Comparison of ENCODE assay signal across 29 cellular contexts in genomic region chr4:151703401-151703800, GRCh38.
"Had no signal": no experiment of that assay in that cellular context is flagged by ENCODE, and none has a peak within 500 bp of the region (broad histone marks: within the 10 kb centered on the region; RNA-seq: fewer than 3 reads in every experiment).

No MANE protein-coding gene starts in this region.

- H3K27ac Mint-ChIP-seq: activated B cell treated with CpG ODN at 0.5 μM for 24 hours; activated CD4-positive, alpha-beta memory T cell treated with anti-CD3 and anti-CD28 coated beads for 36 hours; activated CD4-positive, alpha-beta T cell treated with anti-CD3 and anti-CD28 coated beads, Interleukin-2, amount 10 ng/mL, durations not matched to agents 7 days and 5 days; activated CD8-positive, alpha-beta T cell treated with anti-CD3 and anti-CD28 coated beads for 36 hours; activated naive CD4-positive, alpha-beta T cell treated with anti-CD3 and anti-CD28 coated beads, Interleukin-2, amount 10 ng/mL, durations not matched to agents 7 days and 5 days; activated naive CD4-positive, alpha-beta T cell treated with anti-CD3 and anti-CD28 coated beads, Interleukin-2, amount 50 U/mL, for 24 hours; activated naive CD8-positive, alpha-beta T cell; activated naive CD8-positive, alpha-beta T cell treated with anti-CD3 and anti-CD28 coated beads, Interleukin-2, amount 10 ng/mL, durations not matched to agents 7 days and 5 days; activated naive CD8-positive, alpha-beta T cell treated with anti-CD3 and anti-CD28 coated beads, Interleukin-2, amount 50 U/mL, for 24 hours; activated T-helper 1 cell treated with anti-CD3 and anti-CD28 coated beads, Interleukin-12 subunit alpha, Interleukin-12 subunit beta, Interleukin-2, Interleukin-4 antibody, amounts not matched to agents 30 ng/mL and 10 ng/mL and 1 ng/mL, durations not matched to agents 14 hours and 24 hours and 36 hours; activated T-helper 2 cell treated with anti-CD3 and anti-CD28 coated beads, Interferon-gamma antibody, Interleukin-2, Interleukin-4, amounts not matched to agents 10 μg/mL and 5 μg/mL and 100 μg/mL, durations not matched to agents 14 hours and 24 hours and 36 hours; brain; T-helper 1 cell treated with Interleukin-12 subunit alpha and Interleukin-12 subunit beta and Interleukin-4 antibody, amounts not matched to agents 30 μg/mL and 1 μg/mL, for 36 hours; T-helper 2 cell treated with Interferon-gamma antibody and Interleukin-4, amounts not matched to agents 5 μg/mL and 100 μg/mL, for 36 hours had no signal

- H3K4me1 Mint-ChIP-seq: activated B cell treated with CpG ODN at 0.5 μM for 24 hours; activated naive CD4-positive, alpha-beta T cell treated with anti-CD3 and anti-CD28 coated beads, Interleukin-2, amount 10 ng/mL, durations not matched to agents 7 days and 5 days; activated naive CD4-positive, alpha-beta T cell treated with anti-CD3 and anti-CD28 coated beads, Interleukin-2, amount 50 U/mL, for 24 hours; activated naive CD8-positive, alpha-beta T cell treated with anti-CD3 and anti-CD28 coated beads, Interleukin-2, amount 10 ng/mL, durations not matched to agents 7 days and 5 days; activated naive CD8-positive, alpha-beta T cell treated with anti-CD3 and anti-CD28 coated beads, Interleukin-2, amount 50 U/mL, for 24 hours had no signal

- ATAC-seq: activated CD8-positive, alpha-beta T cell treated with anti-CD3 and anti-CD28 coated beads for 36 hours; activated naive CD8-positive, alpha-beta T cell treated with anti-CD3 and anti-CD28 coated beads, Interleukin-2, amount 50 U/mL, for 24 hours had no signal

- H3K27me3 Mint-ChIP-seq: activated B cell treated with CpG ODN at 0.5 μM for 24 hours; activated CD4-positive, alpha-beta memory T cell treated with anti-CD3 and anti-CD28 coated beads for 36 hours; activated CD4-positive, alpha-beta T cell treated with anti-CD3 and anti-CD28 coated beads, Interleukin-2, amount 10 ng/mL, durations not matched to agents 7 days and 5 days; activated CD8-positive, alpha-beta T cell treated with anti-CD3 and anti-CD28 coated beads for 36 hours; activated naive CD4-positive, alpha-beta T cell treated with anti-CD3 and anti-CD28 coated beads, Interleukin-2, amount 10 ng/mL, durations not matched to agents 7 days and 5 days; activated naive CD4-positive, alpha-beta T cell treated with anti-CD3 and anti-CD28 coated beads, Interleukin-2, amount 50 U/mL, for 24 hours; activated naive CD8-positive, alpha-beta T cell; activated naive CD8-positive, alpha-beta T cell treated with anti-CD3 and anti-CD28 coated beads, Interleukin-2, amount 10 ng/mL, durations not matched to agents 7 days and 5 days; activated naive CD8-positive, alpha-beta T cell treated with anti-CD3 and anti-CD28 coated beads, Interleukin-2, amount 50 U/mL, for 24 hours; brain had no signal

- H3K9me3 Mint-ChIP-seq: activated B cell treated with CpG ODN at 0.5 μM for 24 hours; activated CD4-positive, alpha-beta memory T cell treated with anti-CD3 and anti-CD28 coated beads for 36 hours; activated CD8-positive, alpha-beta T cell treated with anti-CD3 and anti-CD28 coated beads for 36 hours; activated naive CD4-positive, alpha-beta T cell treated with anti-CD3 and anti-CD28 coated beads, Interleukin-2, amount 10 ng/mL, durations not matched to agents 7 days and 5 days; activated naive CD4-positive, alpha-beta T cell treated with anti-CD3 and anti-CD28 coated beads, Interleukin-2, amount 50 U/mL, for 24 hours; activated naive CD8-positive, alpha-beta T cell treated with anti-CD3 and anti-CD28 coated beads, Interleukin-2, amount 10 ng/mL, durations not matched to agents 7 days and 5 days; activated naive CD8-positive, alpha-beta T cell treated with anti-CD3 and anti-CD28 coated beads, Interleukin-2, amount 50 U/mL, for 24 hours; activated T-helper 1 cell treated with anti-CD3 and anti-CD28 coated beads, Interleukin-12 subunit alpha, Interleukin-12 subunit beta, Interleukin-2, Interleukin-4 antibody, amounts not matched to agents 30 ng/mL and 10 ng/mL and 1 ng/mL, durations not matched to agents 14 hours and 24 hours and 36 hours; activated T-helper 2 cell treated with anti-CD3 and anti-CD28 coated beads, Interferon-gamma antibody, Interleukin-2, Interleukin-4, amounts not matched to agents 10 μg/mL and 5 μg/mL and 100 μg/mL, durations not matched to agents 14 hours and 24 hours and 36 hours; brain; T-helper 1 cell treated with Interleukin-12 subunit alpha and Interleukin-12 subunit beta and Interleukin-4 antibody, amounts not matched to agents 30 μg/mL and 1 μg/mL, for 36 hours; T-helper 2 cell treated with Interferon-gamma antibody and Interleukin-4, amounts not matched to agents 5 μg/mL and 100 μg/mL, for 36 hours had no signal

- DNase-seq: activated B cell treated with CpG ODN at 0.5 μM for 24 hours; activated CD4-positive, alpha-beta memory T cell treated with anti-CD3 and anti-CD28 coated beads for 36 hours; activated CD4-positive, alpha-beta T cell treated with anti-CD3 and anti-CD28 coated beads for 48 hours; activated CD4-positive, alpha-beta T cell treated with anti-CD3 and anti-CD28 coated beads, Interleukin-2, amount 10 ng/mL, durations not matched to agents 7 days and 5 days; activated CD4-positive, CD25-positive, alpha-beta regulatory T cell treated with anti-CD3 and anti-CD28 coated beads, Interleukin-2, amount 50 U/mL, for 72 hours; activated CD8-positive, alpha-beta memory T cell treated with anti-CD3 and anti-CD28 coated beads, Interleukin-2, amount 50 U/mL, for 4 hours; activated CD8-positive, alpha-beta T cell treated with anti-CD3 and anti-CD28 coated beads for 36 hours; activated effector memory CD4-positive, alpha-beta T cell treated with Interleukin-2 at 50 U/mL for 16 hours; activated gamma-delta T cell; activated naive CD4-positive, alpha-beta T cell treated with anti-CD3 and anti-CD28 coated beads, Interleukin-2, amount 10 ng/mL, durations not matched to agents 7 days and 5 days; activated naive CD4-positive, alpha-beta T cell treated with Interleukin-2 at 50 U/mL for 16 hours; activated naive CD8-positive, alpha-beta T cell treated with anti-CD3 and anti-CD28 coated beads, Interleukin-2, amount 10 ng/mL, durations not matched to agents 7 days and 5 days; activated naive CD8-positive, alpha-beta T cell treated with anti-CD3 and anti-CD28 coated beads, Interleukin-2, amount 50 U/mL, for 24 hours; activated T-cell treated with anti-CD3 and anti-CD28 coated beads for 4 hours; activated T-cell treated with anti-CD3 and anti-CD28 coated beads, Interleukin-2, amount 50 U/mL, for 1 hour; activated T-cell treated with anti-CD3 and anti-CD28 coated beads, Interleukin-2, amount 50 U/mL, for 48 hours; amygdala; anterior cingulate cortex; caudate nucleus; T-helper 1 cell; T-helper 2 cell; T-helper 9 cell had no signal

- H3K4me3 Mint-ChIP-seq: activated B cell treated with CpG ODN at 0.5 μM for 24 hours; activated CD4-positive, alpha-beta memory T cell treated with anti-CD3 and anti-CD28 coated beads for 36 hours; activated CD4-positive, alpha-beta T cell treated with anti-CD3 and anti-CD28 coated beads, Interleukin-2, amount 10 ng/mL, durations not matched to agents 7 days and 5 days; activated CD8-positive, alpha-beta T cell treated with anti-CD3 and anti-CD28 coated beads for 36 hours; activated naive CD4-positive, alpha-beta T cell treated with anti-CD3 and anti-CD28 coated beads, Interleukin-2, amount 10 ng/mL, durations not matched to agents 7 days and 5 days; activated naive CD4-positive, alpha-beta T cell treated with anti-CD3 and anti-CD28 coated beads, Interleukin-2, amount 50 U/mL, for 24 hours; activated naive CD8-positive, alpha-beta T cell; activated naive CD8-positive, alpha-beta T cell treated with anti-CD3 and anti-CD28 coated beads, Interleukin-2, amount 10 ng/mL, durations not matched to agents 7 days and 5 days; activated naive CD8-positive, alpha-beta T cell treated with anti-CD3 and anti-CD28 coated beads, Interleukin-2, amount 50 U/mL, for 24 hours; activated T-helper 1 cell treated with anti-CD3 and anti-CD28 coated beads, Interleukin-12 subunit alpha, Interleukin-12 subunit beta, Interleukin-2, Interleukin-4 antibody, amounts not matched to agents 30 ng/mL and 10 ng/mL and 1 ng/mL, durations not matched to agents 14 hours and 24 hours and 36 hours; brain; T-helper 1 cell treated with Interleukin-12 subunit alpha and Interleukin-12 subunit beta and Interleukin-4 antibody, amounts not matched to agents 30 μg/mL and 1 μg/mL, for 36 hours; T-helper 2 cell treated with Interferon-gamma antibody and Interleukin-4, amounts not matched to agents 5 μg/mL and 100 μg/mL, for 36 hours had no signal
